ENCODE assay signal across 16 cellular contexts in the genomic region with DNA sequence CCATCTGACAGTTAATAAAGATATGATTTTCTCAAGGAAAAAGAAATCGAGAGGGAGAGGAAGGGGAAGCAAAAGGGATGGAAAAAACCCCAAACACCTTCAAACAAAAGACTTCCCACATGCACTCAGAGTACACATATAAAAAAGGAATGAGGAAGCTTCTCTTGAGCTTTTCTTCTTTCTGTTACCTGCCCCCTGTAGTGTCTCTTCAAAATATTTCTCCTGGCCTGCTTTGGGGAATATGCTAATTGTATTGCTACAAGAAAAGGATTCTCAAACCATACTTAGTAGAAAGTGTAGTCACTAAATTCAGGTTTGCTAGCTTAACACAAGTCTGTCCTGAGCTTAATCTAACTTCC. TPM values are rescaled to one million over a fixed set of nuclear protein-coding genes. Genes with fewer than 3 reads are reported as not detected.
DNase-seq lines count a peak whose midpoint lies in the region; ATAC-seq and TF ChIP-seq lines count a peak whose summit lies in the region.
"Had no signal": no experiment of that assay in that cellular context is flagged by ENCODE, and none has a peak within 500 bp of the region (broad histone marks: within the 10 kb centered on the region; RNA-seq: fewer than 3 reads in every experiment).

No MANE protein-coding gene starts in this region.

- H3K27ac Mint-ChIP-seq in T-cell: no peak overlapping the region
- H3K27ac Mint-ChIP-seq: T-helper 1 cell treated with Interleukin-12 subunit alpha and Interleukin-12 subunit beta and Interleukin-4 antibody, amounts not matched to agents 30 μg/mL and 1 μg/mL, for 36 hours had no signal

- H3K9me3 Mint-ChIP-seq in T-cell: no peaks in the 10 kb centered on the region
- H3K9me3 Mint-ChIP-seq: activated naive CD4-positive, alpha-beta T cell treated with anti-CD3 and anti-CD28 coated beads, Interleukin-2, amount 50 U/mL, for 72 hours; T-helper 1 cell treated with Interleukin-12 subunit alpha and Interleukin-12 subunit beta and Interleukin-4 antibody, amounts not matched to agents 30 μg/mL and 1 μg/mL, for 36 hours had no signal

- DNase-seq in iPS DF 19.7 (ENCODE audit: low read depth, low spot score) (peak; percentile 3), T-cell (no peak), NCI-H2029 treated with DMSO at 0.1 percent for 48 hours (lab: John Stamatoyannopoulos, UW) (no peak), esophagus squamous epithelium (lab: John Stamatoyannopoulos, UW) (no peak), LoVo (ENCODE audit: low spot score) (no peak)
- DNase-seq: C1 segment of cervical spinal cord, head of caudate nucleus, left ventricle myocardium inferior, NCI-H2171, OCI-M1 had no signal

- CTCF ChIA-PET in T-cell (lab: Charles Lee): no interaction called here

- POLR2A ChIA-PET in T-cell (lab: Charles Lee): no interaction called here

- peak; percentile 26 for ATAC-seq in GM18867 (IDR thresholded peaks at IDR 0.05; ENCODE audit: unreplicated experiment)
- peak; percentile 35 for ATAC-seq in GM21529 (IDR thresholded peaks at IDR 0.05; ENCODE audit: unreplicated experiment)
- peak; percentile 14 for ATAC-seq in HG03196 (IDR thresholded peaks at IDR 0.05; ENCODE audit: unreplicated experiment)
- no peak for ATAC-seq in T-cell (replicated peaks in 1 of 4)

- no peaks in the 10 kb centered on the region for H3K4me1 ChIP-seq in esophagus squamous epithelium
- H3K4me1 ChIP-seq: left ventricle myocardium inferior had no signal

- H3K36me3 Mint-ChIP-seq in T-cell: no peaks in the 10 kb centered on the region

- no peak overlapping the region for H3K4me3 Mint-ChIP-seq in T-cell
- H3K4me3 Mint-ChIP-seq: T-helper 1 cell treated with Interleukin-12 subunit alpha and Interleukin-12 subunit beta and Interleukin-4 antibody, amounts not matched to agents 30 μg/mL and 1 μg/mL, for 36 hours had no signal

- H3K4me3 ChIP-seq in esophagus squamous epithelium: no peak overlapping the region
- H3K4me3 ChIP-seq: left ventricle myocardium inferior, thoracic aorta had no signal

- no peaks in the 10 kb centered on the region for H3K36me3 ChIP-seq in esophagus squamous epithelium
- H3K36me3 ChIP-seq: left ventricle myocardium inferior, thoracic aorta had no signal

- intact Hi-C loops in esophagus squamous epithelium (cut with DNase I): no loop called here

- peaks cover 0 to 12% (median 2%) of the 10 kb centered on the region in 3 donors for H3K4me1 Mint-ChIP-seq in T-cell

- no peaks in the 10 kb centered on the region for H3K27me3 ChIP-seq in esophagus squamous epithelium

- 47 to 54% methylated on average over 1 of the region's 1 CpG for WGBS in esophagus squamous epithelium, 2 donors

- H3K9me3 ChIP-seq in esophagus squamous epithelium: no peaks in the 10 kb centered on the region
- H3K9me3 ChIP-seq: left ventricle myocardium inferior, thoracic aorta had no signal

- H3K27ac ChIP-seq in esophagus squamous epithelium: no peak overlapping the region
- H3K27ac ChIP-seq: left ventricle myocardium inferior, thoracic aorta had no signal

- TF ChIP-seq CTCF in esophagus squamous epithelium (IDR thresholded peaks at IDR 0.05): no peak

- no peak for TF ChIP-seq POLR2A in esophagus squamous epithelium (IDR thresholded peaks at IDR 0.05)

- no peaks in the 10 kb centered on the region for H3K27me3 Mint-ChIP-seq in T-cell

RNA-seq across cellular contexts. Expression of a gene that starts 58.7 kb away (rescaled TPM):
- total RNA-seq in T-cell: under 1 TPM; 0.03 to 0.33 (median 0.19) TPM
- total RNA-seq in esophagus squamous epithelium: 1 to 10 TPM; 1.5 to 5.8 (median 3.1) TPM

Comparison
In these comparisons a context has a peak if more than half of its experiments do, and no peak if none do; other contexts are left out.
1. ATAC-seq: peak in GM18867 (single experiment), GM21529 (single experiment) and HG03196 (single experiment); none in T-cell (0 of 4).